In genomic region chr2:590214-591175, GRCh38 we compare ENCODE assay signal across 17 cellular contexts.
DNase-seq lines count a peak whose midpoint lies in the region; ATAC-seq and TF ChIP-seq lines count a peak whose summit lies in the region.
"Had no signal": no experiment of that assay in that cellular context is flagged by ENCODE, and none has a peak within 500 bp of the region (broad histone marks: within the 10 kb centered on the region; RNA-seq: fewer than 3 reads in every experiment).

No MANE protein-coding gene starts in this region.

- BruUV-seq in MCF 10A (replicated peaks; lab: Mats Ljungman, UMichigan) = no TSS peak

- no peaks in the 10 kb centered on the region for H3K36me3 ChIP-seq in breast epithelium
- H3K36me3 ChIP-seq in suprapubic skin = no peaks in the 10 kb centered on the region
- H3K36me3 ChIP-seq: BLaER1 had no signal

- no peak for TF ChIP-seq POLR2A in breast epithelium (IDR thresholded peaks at IDR 0.05)
- TF ChIP-seq POLR2A in suprapubic skin (IDR thresholded peaks at IDR 0.05) = no peak

- peak overlapping the region; percentile 69 to 86 for H3K27ac ChIP-seq in breast epithelium
- H3K27ac ChIP-seq in coronary artery = no peak overlapping the region
- H3K27ac ChIP-seq in suprapubic skin = peak overlapping the region; percentile 30
- H3K27ac ChIP-seq: BLaER1 had no signal

- CTCF ChIA-PET in MCF 10A (lab: Yijun Ruan, JAX) = interaction anchor here (1.1 kb wide), 1 partner anchor 60 kb away, joined by 3 read pairs; no protein-coding TSS in a partner anchor

- H3K4me1 Mint-ChIP-seq in MCF 10A (ENCODE audit: insufficient read depth, unreplicated experiment) = peaks cover 16% of the 10 kb centered on the region

- peak overlapping the region in 1 of 3 donors; percentile 4 for H3K4me3 ChIP-seq in breast epithelium
- H3K4me3 ChIP-seq in coronary artery = no peak overlapping the region
- H3K4me3 ChIP-seq in suprapubic skin = no peak overlapping the region
- H3K4me3 ChIP-seq: BLaER1 had no signal

- H3K4me1 ChIP-seq in breast epithelium (peaks cover 0 to 7% of the 10 kb centered on the region in 2 donors), suprapubic skin (peaks cover 20% of the 10 kb centered on the region)

- H3K27me3 ChIP-seq in breast epithelium (no peaks in the 10 kb centered on the region), suprapubic skin (no peaks in the 10 kb centered on the region)

- 72% methylated on average over 19 of the region's 19 CpGs for WGBS in suprapubic skin

- TF ChIP-seq CTCF in breast epithelium (IDR thresholded peaks at IDR 0.05) (no peak), MCF 10A (IDR thresholded peaks at IDR 0.05; ENCODE audit: unreplicated experiment) (no peak), coronary artery (IDR thresholded peaks at IDR 0.05) (no peak), suprapubic skin (IDR thresholded peaks at IDR 0.05) (no peak)

- no peak overlapping the region for H3K4me3 Mint-ChIP-seq in MCF 10A (ENCODE audit: unreplicated experiment)
- H3K4me3 Mint-ChIP-seq: CD4-positive, CD25-positive, alpha-beta regulatory T cell; H9 had no signal

- ATAC-seq in left lobe of liver = no peak
- ATAC-seq in HG02938 (IDR thresholded peaks at IDR 0.05; ENCODE audit: unreplicated experiment) = no peak
- ATAC-seq: HepG2 had no signal

- H3K27ac Mint-ChIP-seq in MCF 10A (ENCODE audit: low read depth, unreplicated experiment) = no peak overlapping the region
- H3K27ac Mint-ChIP-seq: CD4-positive, CD25-positive, alpha-beta regulatory T cell; H9 had no signal

- TF ChIP-seq EP300 in suprapubic skin (IDR thresholded peaks at IDR 0.05) = no peak

- POLR2A ChIA-PET in MCF 10A (lab: Yijun Ruan, JAX) = interaction anchor here (0.7 to 1.6 kb wide), 4 partner anchors 12 to 405 kb away, joined by 3 to 4 read pairs (median 3); no protein-coding TSS in a partner anchor

- DNase-seq in breast epithelium (ENCODE audit: low spot score in 2 of 2) (no peak), MCF 10A (ENCODE audit: unreplicated experiment) (no peak), coronary artery (ENCODE audit: low spot score) (peak; percentile 33), left lobe of liver (ENCODE audit: low spot score) (peak; percentile 12), suprapubic skin (ENCODE audit: low spot score in 2 of 2) (no peak), NCI-H2029 treated with DMSO at 0.1 percent for 48 hours (lab: John Stamatoyannopoulos, UW) (no peak), NCI-H1417 treated with DMSO at 0.1 percent for 48 hours (lab: John Stamatoyannopoulos, UW) (no peak)
- DNase-seq: 8988T; AML-193; Calu3; CD4-positive, CD25-positive, alpha-beta regulatory T cell; DMS 273 treated with DMSO at 0.1 percent for 48 hours; GOT3; H9 had no signal

- H3K9me3 ChIP-seq in breast epithelium = no peaks in the 10 kb centered on the region
- no peaks in the 10 kb centered on the region for H3K9me3 ChIP-seq in suprapubic skin
- H3K9me3 ChIP-seq: BLaER1 had no signal

- H3K27me3 Mint-ChIP-seq in MCF 10A (ENCODE audit: insufficient read depth, unreplicated experiment) = no peaks in the 10 kb centered on the region

- no peaks in the 10 kb centered on the region for H3K9me3 Mint-ChIP-seq in MCF 10A (ENCODE audit: unreplicated experiment)
- H3K9me3 Mint-ChIP-seq: CD4-positive, CD25-positive, alpha-beta regulatory T cell; H9 had no signal

- H3K36me3 Mint-ChIP-seq in MCF 10A (ENCODE audit: insufficient read depth, unreplicated experiment) = no peaks in the 10 kb centered on the region
- H3K36me3 Mint-ChIP-seq: CD4-positive, CD25-positive, alpha-beta regulatory T cell had no signal

- intact Hi-C loops in breast epithelium (cut with DNase I; ENCODE audit: low total_unique reads) (no loop called here), MCF 10A (cut with micrococcal nuclease) (no loop called here)

Comparison
In these comparisons a context has a peak if more than half of its experiments do, and no peak if none do; other contexts are left out.
1. DNase-seq: peak in coronary artery (single experiment) and left lobe of liver (single experiment); none in breast epithelium (0 of 2), MCF 10A (single experiment), suprapubic skin (0 of 2), NCI-H2029 treated with DMSO at 0.1 percent for 48 hours (single experiment) and NCI-H1417 treated with DMSO at 0.1 percent for 48 hours (single experiment).
2. H3K27ac ChIP-seq: peak in breast epithelium (2 of 2) and suprapubic skin (single experiment); none in coronary artery (0 of 2).